In genomic region chr4:17817027-17817426, GRCh38 we compare ENCODE assay signal across 8 cellular contexts. TPM values are rescaled to one million over a fixed set of nuclear protein-coding genes. Genes with fewer than 3 reads are reported as not detected.
DNase-seq lines count a peak whose midpoint lies in the region; ATAC-seq and TF ChIP-seq lines count a peak whose summit lies in the region.

No MANE protein-coding gene starts in this region.

- peaks cover 25% of the 10 kb centered on the region for H4K20me1 ChIP-seq in DND-41 (ENCODE audit: insufficient read depth, low read length)
- no peaks in the 10 kb centered on the region for H4K20me1 ChIP-seq in PC-9 (ENCODE audit: insufficient read depth)

- TF ChIP-seq CTCF in DND-41 (IDR thresholded peaks at IDR 0.05; ENCODE audit: borderline replicate concordance, extremely low read depth, low read length, poor library complexity, severe bottlenecking) = peak; percentile 62
- peak; percentile 63 for TF ChIP-seq CTCF in PC-9 (conservative IDR thresholded peaks at IDR 0.05)
- TF ChIP-seq CTCF in coronary artery (IDR thresholded peaks at IDR 0.05) = peak; percentile 33

- POLR2A ChIA-PET in PC-9 (lab: Charles Lee; ENCODE audit: unreplicated experiment) = interaction anchor here (0.6 kb wide), 1 partner anchor 1896 kb away, joined by 7 read pairs; no protein-coding TSS in a partner anchor

- no peak overlapping the region for H3K4me3 Mint-ChIP-seq in activated T-cell treated with anti-CD3 and anti-CD28 coated beads, Interleukin-2, amount 50 U/mL, for 24 hours

- H3K9me3 Mint-ChIP-seq in activated T-cell treated with anti-CD3 and anti-CD28 coated beads, Interleukin-2, amount 50 U/mL, for 24 hours = no peaks in the 10 kb centered on the region

- H3K4me1 Mint-ChIP-seq in activated T-cell treated with anti-CD3 and anti-CD28 coated beads, Interleukin-2, amount 50 U/mL, for 24 hours (ENCODE audit: low read depth) = peaks cover 12% of the 10 kb centered on the region

- no TSS peak for BruUV-seq in PC-9 (replicated peaks; lab: Mats Ljungman, UMichigan)

- H3K79me2 ChIP-seq in DND-41 (ENCODE audit: insufficient read depth, low read length) (peaks cover 96% of the 10 kb centered on the region), PC-9 (ENCODE audit: low read depth) (peaks cover 56% of the 10 kb centered on the region)

- peak; percentile 76 for ATAC-seq in DND-41 (ENCODE audit: insufficient read depth, low read depth)
- ATAC-seq in GM19043 (IDR thresholded peaks at IDR 0.05; ENCODE audit: low read depth, unreplicated experiment) = peak; percentile 85
- ATAC-seq in HG03280 (IDR thresholded peaks at IDR 0.05; ENCODE audit: unreplicated experiment) = peak; percentile 74

- no peaks in the 10 kb centered on the region for H3K9me2 ChIP-seq in PC-9 (ENCODE audit: insufficient read depth)

- CTCF ChIA-PET in PC-9 (lab: Charles Lee) = interaction anchor here (0.6 kb wide), 1 partner anchor 155 kb away, joined by 4 read pairs; no protein-coding TSS in a partner anchor

- no peaks in the 10 kb centered on the region for H3F3A ChIP-seq in PC-9 (ENCODE audit: insufficient read depth, low read depth)

- H3K36me3 ChIP-seq in DND-41 (ENCODE audit: insufficient read depth, low read length) = peaks cover 89% of the 10 kb centered on the region
- no peaks in the 10 kb centered on the region for H3K36me3 ChIP-seq in PC-9 (ENCODE audit: low read depth)

- no peaks in the 10 kb centered on the region for H3K9me3 ChIP-seq in DND-41 (ENCODE audit: insufficient read depth, low read length, severe bottlenecking)
- no peaks in the 10 kb centered on the region for H3K9me3 ChIP-seq in PC-9 (ENCODE audit: insufficient read depth, low read depth)

- H3K27me3 ChIP-seq in DND-41 (ENCODE audit: insufficient read depth, low read length, poor library complexity) (no peaks in the 10 kb centered on the region), PC-9 (ENCODE audit: insufficient read depth, low read depth) (no peaks in the 10 kb centered on the region)

- no peak overlapping the region for H3K9ac ChIP-seq in DND-41 (ENCODE audit: low read depth, low read length)

- H2AFZ ChIP-seq in DND-41 (ENCODE audit: low read depth, low read length) (no peak overlapping the region), PC-9 (no peak overlapping the region)

- H3K27me3 Mint-ChIP-seq in activated T-cell treated with anti-CD3 and anti-CD28 coated beads, Interleukin-2, amount 50 U/mL, for 24 hours = no peaks in the 10 kb centered on the region

- intact Hi-C loops in PC-9 (cut with micrococcal nuclease; ENCODE audit: unreplicated experiment) = loop anchor here (2.0 to 10.0 kb wide), 3 partner anchors 242 to 776 kb away; partner anchors contain the start of gene LAP3

- DNase-seq in DND-41 = no peak
- peak in 1 of 2 experiments; percentile 40 for DNase-seq in PC-9
- DNase-seq in coronary artery (ENCODE audit: low spot score) = no peak
- DNase-seq in midbrain (lab: John Stamatoyannopoulos, UW) = peak; percentile 60
- no peak for DNase-seq in activated T-cell treated with anti-CD3 and anti-CD28 coated beads, Interleukin-2, amount 50 U/mL, for 24 hours
- no peak for DNase-seq in HuH-7.5 (ENCODE audit: low spot score)

- no peak overlapping the region for H3K4me3 ChIP-seq in DND-41 (ENCODE audit: low read depth in 1 of 2, low read length in 2 of 2)
- H3K4me3 ChIP-seq in PC-9 = no peak overlapping the region
- H3K4me3 ChIP-seq in coronary artery = no peak overlapping the region

- H3K4me1 ChIP-seq in DND-41 (ENCODE audit: insufficient read depth, low read length) (peaks cover 38% of the 10 kb centered on the region), PC-9 (replicated peaks; ENCODE audit: insufficient read depth) (peaks cover 14% of the 10 kb centered on the region)

- H3K27ac ChIP-seq in DND-41 (ENCODE audit: low read length) = no peak overlapping the region
- H3K27ac ChIP-seq in PC-9 = no peak overlapping the region
- H3K27ac ChIP-seq in coronary artery = no peak overlapping the region

- peaks cover 85% of the 10 kb centered on the region for H3K36me3 Mint-ChIP-seq in activated T-cell treated with anti-CD3 and anti-CD28 coated beads, Interleukin-2, amount 50 U/mL, for 24 hours (ENCODE audit: low read depth)

- H3K27ac Mint-ChIP-seq in activated T-cell treated with anti-CD3 and anti-CD28 coated beads, Interleukin-2, amount 50 U/mL, for 24 hours = no peak overlapping the region

- peak overlapping the region; percentile 39; the same call in 1 of the 2 replicates for H3K4me2 ChIP-seq in DND-41 (ENCODE audit: insufficient read depth, low read length)
- no peak overlapping the region for H3K4me2 ChIP-seq in PC-9

RNA-seq across cellular contexts. Expression of gene NCAPG, which starts 6.2 kb away (rescaled TPM):
- 36.8 and 53.7 TPM in 2 replicates for total RNA-seq in PC-9 (2021)

RNA-seq across cellular contexts. Expression of gene DCAF16, which starts 6.5 kb away (rescaled TPM):
- total RNA-seq in PC-9 (2021) = 53.2 and 54.2 TPM in 2 replicates

RNA-seq across cellular contexts. Expression of gene FAM184B, which starts 35.6 kb away (rescaled TPM):
- total RNA-seq in PC-9 (2021) = not detected in 2 replicates
